ENCODE assay signal across 28 cellular contexts in genomic region chr19:8475005-8475404, GRCh38. TPM values are rescaled to one million over a fixed set of nuclear protein-coding genes. Genes with fewer than 3 reads are reported as not detected.
DNase-seq lines count a peak whose midpoint lies in the region; ATAC-seq and TF ChIP-seq lines count a peak whose summit lies in the region.
"Had no signal": no experiment of that assay in that cellular context is flagged by ENCODE, and none has a peak within 500 bp of the region (broad histone marks: within the 10 kb centered on the region; RNA-seq: fewer than 3 reads in every experiment).

No MANE protein-coding gene starts in this region.

- H3K4me3 ChIP-seq in OCI-LY7 (ENCODE audit: low read depth, low read length, poor library complexity, severe bottlenecking) = no peak overlapping the region
- H3K4me3 ChIP-seq: coronary artery, prostate gland, right lobe of liver, tibial nerve had no signal

- H2AFZ ChIP-seq in OCI-LY7 (ENCODE audit: low read length) = no peak overlapping the region

- no peaks in the 10 kb centered on the region for H3K27me3 Mint-ChIP-seq in stimulated activated memory B cell treated with anti-CD40 and anti-IgM and Interleukin-4, amounts not matched to agents 10 μg/mL and 1 μg/mL and 100 μg/mL, for 72 hours
- H3K27me3 Mint-ChIP-seq: activated naive CD8-positive, alpha-beta T cell treated with anti-CD3 and anti-CD28 coated beads for 36 hours; effector memory CD8-positive, alpha-beta T cell; naive B cell had no signal

- no peaks in the 10 kb centered on the region for H3K9me3 ChIP-seq in OCI-LY7 (ENCODE audit: low read length)
- H3K9me3 ChIP-seq: BE2C, prostate gland, right lobe of liver, tibial nerve had no signal

- H3K4me3 Mint-ChIP-seq in stimulated activated memory B cell treated with anti-CD40 and anti-IgM and Interleukin-4, amounts not matched to agents 10 μg/mL and 1 μg/mL and 100 μg/mL, for 72 hours = peak overlapping the region; percentile 15
- H3K4me3 Mint-ChIP-seq: activated naive CD8-positive, alpha-beta T cell treated with anti-CD3 and anti-CD28 coated beads for 36 hours; effector memory CD8-positive, alpha-beta T cell; WTC11 had no signal

- peak; percentile 31 for ATAC-seq in Right ventricle myocardium superior (ENCODE audit: poor library complexity)
- no peak for ATAC-seq in Right ventricle myocardium inferior
- no peak for ATAC-seq in stimulated activated memory B cell treated with anti-CD40 and anti-IgM and Interleukin-4, amounts not matched to agents 10 μg/mL and 1 μg/mL and 100 μg/mL, for 72 hours
- no peak for ATAC-seq in HG02588 (IDR thresholded peaks at IDR 0.05; ENCODE audit: unreplicated experiment)
- ATAC-seq: effector memory CD8-positive, alpha-beta T cell; right lobe of liver; WTC11 had no signal

- TF ChIP-seq CTCF in OCI-LY7 (conservative IDR thresholded peaks at IDR 0.05; ENCODE audit: low read length) = no peak

- H3K4me2 ChIP-seq in OCI-LY7 (ENCODE audit: low read length) = peak overlapping the region; percentile 67

- intact Hi-C loops in Right ventricle myocardium superior (cut with DNase I) = no loop called here
- intact Hi-C loops in Right ventricle myocardium inferior (cut with DNase I) = no loop called here
- intact Hi-C loops in OCI-LY7 (cut with micrococcal nuclease; ENCODE audit: unreplicated experiment) = no loop called here

- H3K27ac ChIP-seq in OCI-LY7 (ENCODE audit: low read depth, low read length, poor library complexity, severe bottlenecking) = peak overlapping the region; percentile 92
- H3K27ac ChIP-seq: coronary artery, prostate gland, right lobe of liver, tibial nerve had no signal

- H3K36me3 Mint-ChIP-seq in stimulated activated memory B cell treated with anti-CD40 and anti-IgM and Interleukin-4, amounts not matched to agents 10 μg/mL and 1 μg/mL and 100 μg/mL, for 72 hours = peaks cover 55% of the 10 kb centered on the region

- CTCF ChIA-PET in OCI-LY7 (lab: Charles Lee; ENCODE audit: unreplicated experiment) = no interaction called here

- H3K4me1 ChIP-seq in OCI-LY7 (ENCODE audit: insufficient read depth, low read length, poor library complexity, severe bottlenecking) = peaks cover 45% of the 10 kb centered on the region
- H3K4me1 ChIP-seq: BE2C, prostate gland, right lobe of liver had no signal

- H4K20me1 ChIP-seq in OCI-LY7 (ENCODE audit: insufficient read depth, low read length) = 0 out of 2 replicates have a peak, but pooled peaks cover 5% of the 10 kb centered on the region

- H3K4me1 Mint-ChIP-seq in stimulated activated memory B cell treated with anti-CD40 and anti-IgM and Interleukin-4, amounts not matched to agents 10 μg/mL and 1 μg/mL and 100 μg/mL, for 72 hours = peaks cover 55% of the 10 kb centered on the region

- peaks cover 54% of the 10 kb centered on the region for H3K79me2 ChIP-seq in OCI-LY7 (ENCODE audit: insufficient read depth, low read depth, low read length)

- H3K9me2 ChIP-seq in OCI-LY7 (ENCODE audit: insufficient read depth, low read length) = no peaks in the 10 kb centered on the region

- H3K9me3 Mint-ChIP-seq in stimulated activated memory B cell treated with anti-CD40 and anti-IgM and Interleukin-4, amounts not matched to agents 10 μg/mL and 1 μg/mL and 100 μg/mL, for 72 hours = no peaks in the 10 kb centered on the region
- H3K9me3 Mint-ChIP-seq: activated naive CD8-positive, alpha-beta T cell treated with anti-CD3 and anti-CD28 coated beads for 36 hours; effector memory CD8-positive, alpha-beta T cell; naive B cell; WTC11 had no signal

- DNase-seq in Right ventricle myocardium superior (no peak), Right ventricle myocardium inferior (ENCODE audit: missing footprints) (no peak), OCI-LY7 (ENCODE audit: low spot score) (no peak), epidermal melanocyte (ENCODE audit: insufficient read length, low spot score) (peak; percentile 57)
- no peak for DNase-seq in stimulated activated CD4-positive, alpha-beta T cell treated with anti-CD3 and anti-CD28 coated beads, Interleukin-4, amount 100 ng/mL, for 1 hour
- DNase-seq in central memory CD4-positive, alpha-beta T cell = no peak
- DNase-seq: activated effector memory CD4-positive, alpha-beta T cell treated with anti-CD3 and anti-CD28 coated beads, Interleukin-2, amount 50 U/mL, for 16 hours; activated naive CD8-positive, alpha-beta T cell treated with anti-CD3 and anti-CD28 coated beads for 36 hours; aorta; BE2C; effector memory CD8-positive, alpha-beta T cell; HCEC 1CT; midbrain; MM.1S; naive B cell; NCI-H1417; NCI-H2029 treated with DMSO at 0.1 percent for 48 hours; NCI-H526; NK-92 treated with Interleukin-12 subunit alpha and Interleukin-12 subunit beta, amount 100 ng/mL, for 24 hours; nucleus accumbens; right lobe of liver; SHP77 treated with DMSO at 0.1 percent for 48 hours had no signal

- POLR2A ChIA-PET in OCI-LY7 (lab: Charles Lee) = no interaction called here

- peaks cover 86% of the 10 kb centered on the region for H3K36me3 ChIP-seq in OCI-LY7 (ENCODE audit: insufficient read depth, low read length)

- BruUV-seq in OCI-LY7 (replicated peaks; lab: Mats Ljungman, UMichigan) = no TSS peak

- peak overlapping the region; percentile 81 for H3K27ac Mint-ChIP-seq in stimulated activated memory B cell treated with anti-CD40 and anti-IgM and Interleukin-4, amounts not matched to agents 10 μg/mL and 1 μg/mL and 100 μg/mL, for 72 hours
- H3K27ac Mint-ChIP-seq: activated naive CD8-positive, alpha-beta T cell treated with anti-CD3 and anti-CD28 coated beads for 36 hours; WTC11 had no signal

RNA-seq across cellular contexts. Expression of gene PRAM1, which starts 27.4 kb away (rescaled TPM):
- total RNA-seq in Right ventricle myocardium superior (0.70 TPM), Right ventricle myocardium inferior (0.78 TPM), OCI-LY7 (2022) (3.1 TPM in 2 replicates)
- 0.08 and 0.28 TPM in 2 replicates for total RNA-seq in OCI-LY7 (2014; rRNA removed; shearing (Covaris generic))

RNA-seq across cellular contexts. Expression of gene HNRNPM, which starts 30.2 kb away (rescaled TPM):
- 113 TPM for total RNA-seq in Right ventricle myocardium superior
- 118 TPM for total RNA-seq in Right ventricle myocardium inferior
- total RNA-seq in OCI-LY7 (2014; rRNA removed; shearing (Covaris generic)) = 90.0 and 111 TPM in 2 replicates
- 264 and 280 TPM in 2 replicates for total RNA-seq in OCI-LY7 (2022)

RNA-seq across cellular contexts. Expression of gene ZNF414, which starts 39.0 kb away (rescaled TPM):
- total RNA-seq in Right ventricle myocardium superior = 16.1 TPM
- 9.8 TPM for total RNA-seq in Right ventricle myocardium inferior
- total RNA-seq in OCI-LY7 (2014; rRNA removed; shearing (Covaris generic)) = 3.1 and 8.7 TPM in 2 replicates
- total RNA-seq in OCI-LY7 (2022) = 39.0 and 47.5 TPM in 2 replicates
